ENCODE assay signal across 9 cellular contexts in the genomic region with DNA sequence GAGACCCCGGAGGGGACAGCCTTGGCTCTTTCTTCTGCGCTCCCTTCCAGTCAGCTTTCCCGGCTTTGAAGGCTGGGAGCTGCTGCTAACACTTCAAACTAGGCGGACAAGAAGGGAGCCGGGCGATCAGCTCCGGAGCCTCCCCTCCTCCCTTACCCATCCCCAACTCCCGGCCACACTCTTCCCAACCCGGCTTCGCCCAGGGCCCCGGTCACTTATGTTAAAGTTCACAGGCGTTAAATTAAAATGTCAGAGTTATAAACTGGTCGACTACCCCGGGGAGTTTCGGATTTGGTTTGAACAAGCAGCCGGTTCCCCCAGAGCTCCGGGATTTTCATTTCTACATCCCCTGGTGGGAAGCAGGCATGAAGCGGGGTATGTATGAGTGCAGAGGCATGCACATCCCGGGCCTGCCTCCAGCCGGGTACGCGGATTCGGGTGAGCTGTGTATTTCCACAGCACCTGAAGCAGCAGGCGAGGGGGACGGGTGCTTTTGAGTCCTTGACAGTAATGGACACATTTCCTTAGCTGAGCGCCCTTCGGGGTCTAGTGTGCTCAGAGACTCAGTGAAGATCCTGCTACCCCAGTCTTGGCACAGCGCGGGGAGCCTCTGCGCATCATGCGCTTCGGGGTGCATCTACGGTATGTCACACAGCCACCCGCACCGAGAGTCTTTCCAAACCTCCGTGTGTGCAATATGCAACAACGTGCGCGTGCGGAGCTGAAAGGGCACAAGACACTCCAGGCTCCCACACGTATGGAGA. TPM values are rescaled to one million over a fixed set of nuclear protein-coding genes. Genes with fewer than 3 reads are reported as not detected.
DNase-seq lines count a peak whose midpoint lies in the region; ATAC-seq and TF ChIP-seq lines count a peak whose summit lies in the region.
"Had no signal": no experiment of that assay in that cellular context is flagged by ENCODE, and none has a peak within 500 bp of the region (broad histone marks: within the 10 kb centered on the region; RNA-seq: fewer than 3 reads in every experiment).

No MANE protein-coding gene starts in this region.

- H3K4me3 ChIP-seq in fibroblast of villous mesenchyme (ENCODE audit: low read depth, low read length), result peak overlapping the region; percentile 70

- intact Hi-C loops in activated naive CD4-positive, alpha-beta T cell treated with anti-CD3 and anti-CD28 coated beads for 36 hours (cut with micrococcal nuclease), result loop anchor here (10.0 kb wide), 1 partner anchor 383 kb away; no protein-coding TSS in a partner anchor

- no peak for TF ChIP-seq CTCF in fibroblast of villous mesenchyme (IDR thresholded peaks at IDR 0.05; ENCODE audit: insufficient read depth, low read depth, low read length)
- TF ChIP-seq CTCF in nephron (IDR thresholded peaks at IDR 0.05; ENCODE audit: unreplicated experiment in 3 of 3), result no peak

- peaks cover 10 to 20% (median 16%) of the 10 kb centered on the region in 3 donors for H3K4me1 Mint-ChIP-seq in T-cell
- peaks cover 21% of the 10 kb centered on the region for H3K4me1 Mint-ChIP-seq in nephron
- peaks cover 15% of the 10 kb centered on the region for H3K4me1 Mint-ChIP-seq in activated naive CD4-positive, alpha-beta T cell treated with anti-CD3 and anti-CD28 coated beads for 36 hours (ENCODE audit: low read depth)

- H3K27me3 Mint-ChIP-seq in T-cell (peaks cover 46 to 47% of the 10 kb centered on the region in 2 donors), nephron (ENCODE audit: low read depth) (peaks cover 26% of the 10 kb centered on the region)
- H3K27me3 Mint-ChIP-seq in activated naive CD4-positive, alpha-beta T cell treated with anti-CD3 and anti-CD28 coated beads for 36 hours (ENCODE audit: low read depth), result peaks cover 44% of the 10 kb centered on the region

- H3K27ac Mint-ChIP-seq in T-cell, result no peak overlapping the region
- H3K27ac Mint-ChIP-seq in nephron, result peak overlapping the region; percentile 71 to 96 (median 88)
- no peak overlapping the region for H3K27ac Mint-ChIP-seq in activated naive CD4-positive, alpha-beta T cell treated with anti-CD3 and anti-CD28 coated beads for 36 hours

- ATAC-seq in T-cell (replicated peaks in 1 of 4) (no peak), HG03565 (IDR thresholded peaks at IDR 0.05; ENCODE audit: unreplicated experiment) (no peak), GM18505 (IDR thresholded peaks at IDR 0.05; ENCODE audit: unreplicated experiment) (no peak)

- H3K36me3 Mint-ChIP-seq in T-cell, result no peaks in the 10 kb centered on the region
- H3K36me3 Mint-ChIP-seq in nephron (ENCODE audit: low read depth), result peaks cover 3% of the 10 kb centered on the region
- no peaks in the 10 kb centered on the region for H3K36me3 Mint-ChIP-seq in activated naive CD4-positive, alpha-beta T cell treated with anti-CD3 and anti-CD28 coated beads for 36 hours (ENCODE audit: low read depth)

- CTCF ChIA-PET in T-cell (lab: Charles Lee), result no interaction called here
- CTCF ChIA-PET in activated naive CD4-positive, alpha-beta T cell treated with anti-CD3 and anti-CD28 coated beads for 36 hours (lab: Charles Lee), result no interaction called here

- no peak for TF ChIP-seq POLR2A in GM18505 (IDR thresholded peaks at IDR 0.05; ENCODE audit: borderline replicate concordance, extremely low read depth, insufficient read depth, insufficient read length)

- DNase-seq in Ammon's horn (ENCODE audit: low spot score), result peak; percentile 76
- DNase-seq in T-cell, result no peak
- peak; percentile 36 for DNase-seq in fibroblast of villous mesenchyme (ENCODE audit: low read depth)
- no peak for DNase-seq in NCI-H2107 treated with DMSO at 0.1 percent for 48 hours (lab: John Stamatoyannopoulos, UW; ENCODE audit: unreplicated experiment)
- DNase-seq in activated naive CD4-positive, alpha-beta T cell treated with anti-CD3 and anti-CD28 coated beads for 36 hours, result no peak

- POLR2A ChIA-PET in T-cell (lab: Charles Lee), result no interaction called here

- H3K4me3 Mint-ChIP-seq in T-cell (peak overlapping the region in 2 of 3 donors; percentile 24 to 68), nephron (peak overlapping the region; percentile 88 to 97 (median 89))
- no peak overlapping the region for H3K4me3 Mint-ChIP-seq in activated naive CD4-positive, alpha-beta T cell treated with anti-CD3 and anti-CD28 coated beads for 36 hours

- H3K9me3 Mint-ChIP-seq in T-cell (no peaks in the 10 kb centered on the region), nephron (no peaks in the 10 kb centered on the region)
- no peaks in the 10 kb centered on the region for H3K9me3 Mint-ChIP-seq in activated naive CD4-positive, alpha-beta T cell treated with anti-CD3 and anti-CD28 coated beads for 36 hours

RNA-seq across cellular contexts. Expression of gene UNC5C, which starts 0.9 kb away (rescaled TPM):
- total RNA-seq in T-cell (not detected), fibroblast of villous mesenchyme (under 0.01 and 0.43 TPM in 2 replicates)
- total RNA-seq in activated naive CD4-positive, alpha-beta T cell treated with anti-CD3 and anti-CD28 coated beads for 36 hours, result not detected
- total RNA-seq: activated CD8-positive, alpha-beta memory T cell treated with anti-CD3 and anti-CD28 coated beads for 36 hours had no signal

Comparison
In these comparisons a context has a peak if more than half of its experiments do, and no peak if none do; other contexts are left out.
1. DNase-seq: peak in Ammon's horn (single experiment) and fibroblast of villous mesenchyme (single experiment); none in T-cell (0 of 34), NCI-H2107 treated with DMSO at 0.1 percent for 48 hours (single experiment) and activated naive CD4-positive, alpha-beta T cell treated with anti-CD3 and anti-CD28 coated beads for 36 hours (single experiment).
2. H3K27ac Mint-ChIP-seq: peak in nephron (3 of 3); none in T-cell (0 of 2) and activated naive CD4-positive, alpha-beta T cell treated with anti-CD3 and anti-CD28 coated beads for 36 hours (single experiment).